26 cellular contexts compared by ENCODE assay signal in the genomic region with DNA sequence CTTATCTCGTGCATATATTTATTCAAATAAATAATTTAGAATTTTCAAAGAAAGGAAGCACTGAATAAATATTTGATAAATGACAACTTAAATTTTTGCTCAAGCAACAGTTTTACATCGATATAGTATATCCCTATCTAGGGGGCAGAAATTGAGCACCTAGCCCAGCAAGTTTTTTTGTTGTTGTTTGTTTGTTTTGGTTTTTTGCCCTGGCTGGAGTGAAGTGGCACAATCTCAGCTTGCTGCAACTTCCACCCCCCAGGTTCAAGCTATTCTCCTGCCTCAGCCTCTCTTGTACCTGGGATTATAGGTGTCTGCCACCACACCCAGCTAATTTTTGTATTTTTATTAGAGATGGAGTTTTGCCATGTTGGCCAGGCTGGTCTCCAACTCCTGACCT. TPM values are rescaled to one million over a fixed set of nuclear protein-coding genes. Genes with fewer than 3 reads are reported as not detected.
DNase-seq lines count a peak whose midpoint lies in the region; ATAC-seq, FAIRE-seq and TF ChIP-seq lines count a peak whose summit lies in the region.
"Had no signal": no experiment of that assay in that cellular context is flagged by ENCODE, and none has a peak within 500 bp of the region (broad histone marks: within the 10 kb centered on the region; RNA-seq: fewer than 3 reads in every experiment).

No MANE protein-coding gene starts in this region.

- intact Hi-C loops in K562 (cut with micrococcal nuclease), result no loop called here
- intact Hi-C loops in CD4-positive, alpha-beta T cell (cut with DNase I, micrococcal nuclease), result loop anchor here in 1 of 2 experiments (10.0 kb wide), 1 partner anchor 535 kb away; a partner anchor contains a TSS

- H3K9me3 ChIP-seq in BLaER1 treated with 17β-estradiol and CSF1 and Interleukin-3, amounts not matched to agents 10 nM and 100 nM (replicated peaks in 1 of 11), result no peaks in the 10 kb centered on the region
- H3K9me3 ChIP-seq in K562 (replicated peaks; ENCODE audit: control insufficient read depth, insufficient read depth, low read depth, low read length), result no peaks in the 10 kb centered on the region
- no peaks in the 10 kb centered on the region for H3K9me3 ChIP-seq in CD4-positive, alpha-beta T cell (ENCODE audit: control insufficient read depth, low read length)
- H3K9me3 ChIP-seq: Caco-2 had no signal

- DNase-seq in LNCaP clone FGC (ENCODE audit: low read depth), result peak; percentile 30
- DNase-seq in K562 (ENCODE audit: extremely low read depth in 1 of 4, low spot score in 3 of 4), result no peak
- DNase-seq in dermis blood vessel endothelial cell, result no peak
- no peak for DNase-seq in SW480 (ENCODE audit: low spot score)
- no peak for DNase-seq in SKM-1 (lab: John Stamatoyannopoulos, UW; ENCODE audit: unreplicated experiment)
- no peak for DNase-seq in CD4-positive, alpha-beta T cell
- DNase-seq: Caco-2; CD8-positive, alpha-beta T cell; EL; GDM1; NCI-H1105; NCI-H1436 treated with DMSO at 0.1 percent for 48 hours; NCI-H1930; NCI-H2107; NCI-H446; NCI-H526 treated with DMSO at 0.1 percent for 48 hours; RPMI8226; SHP77 had no signal

- no TSS peak for BruUV-seq in K562 (replicated peaks; lab: Mats Ljungman, UMichigan)

- H2AFZ ChIP-seq in K562 (ENCODE audit: low read depth, low read length), result no peak overlapping the region

- TF ChIP-seq CTCF in LNCaP clone FGC (IDR thresholded peaks at IDR 0.05; ENCODE audit: control insufficient read depth, extremely low read depth, insufficient read depth) (no peak), K562 (IDR thresholded peaks at IDR 0.05 in 2 of 3, conservative IDR thresholded peaks at IDR 0.05 in 1 of 3; ENCODE audit: insufficient read depth in 2 of 3, low read depth in 1 of 3, low read length in 3 of 3) (no peak)
- TF ChIP-seq CTCF in CD4-positive, alpha-beta T cell (IDR thresholded peaks at IDR 0.05), result no peak

- peaks cover 63% of the 10 kb centered on the region for H3K36me3 Mint-ChIP-seq in CD4-positive, alpha-beta T cell (ENCODE audit: low read depth)

- TF ChIP-seq POLR2A in K562 (conservative IDR thresholded peaks at IDR 0.05), result no peak; the same call in 1 of the 2 replicates

- no peak overlapping the region for H3K4me3 Mint-ChIP-seq in CD4-positive, alpha-beta T cell
- H3K4me3 Mint-ChIP-seq: CD8-positive, alpha-beta T cell; T-helper 1 cell treated with Interleukin-12 subunit alpha and Interleukin-12 subunit beta and Interleukin-4 antibody, amounts not matched to agents 30 μg/mL and 1 μg/mL, for 36 hours had no signal

- peaks cover 53 to 77% (median 60%) of the 10 kb centered on the region in 10 experiments for H3K4me1 ChIP-seq in BLaER1 treated with 17β-estradiol and CSF1 and Interleukin-3, amounts not matched to agents 10 nM and 100 nM
- peaks cover 4% of the 10 kb centered on the region in 2 experiments; a peak in 3 of 5 replicates for H3K4me1 ChIP-seq in K562 (replicated peaks in 1 of 2; ENCODE audit: control insufficient read depth in 2 of 2, insufficient read depth in 2 of 2, low read length in 2 of 2)

- CTCF ChIA-PET in K562 (lab: Yijun Ruan, JAX; ENCODE audit: low intra/inter-chr PET ratio), result interaction anchor here (0.7 kb wide), 1 partner anchor 47 kb away, joined by 3 read pairs; no protein-coding TSS in a partner anchor
- CTCF ChIA-PET in CD4-positive, alpha-beta T cell (lab: Charles Lee), result no interaction called here

- H3K4me2 ChIP-seq in BLaER1 treated with 17β-estradiol and CSF1 and Interleukin-3, amounts not matched to agents 10 nM and 100 nM, result peak overlapping the region in 6 of 11 experiments; percentile 10 to 77 (median 58); a peak in 7 of 22 replicates
- H3K4me2 ChIP-seq in K562 (ENCODE audit: insufficient read depth, low read length), result no peak overlapping the region

- H3K9me3 Mint-ChIP-seq in CD4-positive, alpha-beta T cell, result no peaks in the 10 kb centered on the region
- H3K9me3 Mint-ChIP-seq: CD8-positive, alpha-beta T cell; IgD-negative memory B cell had no signal

- peaks cover 67 to 96% (median 88%) of the 10 kb centered on the region in 11 experiments for H3K36me3 ChIP-seq in BLaER1 treated with 17β-estradiol and CSF1 and Interleukin-3, amounts not matched to agents 10 nM and 100 nM
- H3K36me3 ChIP-seq in K562 (ENCODE audit: control insufficient read depth, insufficient read depth, low read length), result peaks cover 77% of the 10 kb centered on the region

- no peaks in the 10 kb centered on the region for H3K27me3 Mint-ChIP-seq in CD4-positive, alpha-beta T cell
- H3K27me3 Mint-ChIP-seq: IgD-negative memory B cell had no signal

- ATAC-seq in K562, result no peak
- ATAC-seq in CD4-positive, alpha-beta T cell (ENCODE audit: poor library complexity), result no peak
- ATAC-seq: CD8-positive, alpha-beta T cell; HCT116 had no signal

- TF ChIP-seq EP300 in K562 (IDR thresholded peaks at IDR 0.05; ENCODE audit: low read length), result no peak

- no peaks in the 10 kb centered on the region for H3K9me1 ChIP-seq in K562 (ENCODE audit: control insufficient read depth, insufficient read depth, low read length)

- H3K4me1 Mint-ChIP-seq in CD4-positive, alpha-beta T cell (ENCODE audit: low read depth), result peaks cover 42% of the 10 kb centered on the region

- peaks cover 19 to 61% (median 44%) of the 10 kb centered on the region in 11 experiments; a peak in 17 of 22 replicates for H4K20me1 ChIP-seq in BLaER1 treated with 17β-estradiol and CSF1 and Interleukin-3, amounts not matched to agents 10 nM and 100 nM
- H4K20me1 ChIP-seq in K562 (replicated peaks; ENCODE audit: control insufficient read depth, insufficient read depth, low read length), result peaks cover 4% of the 10 kb centered on the region; the same call in 1 of the 2 replicates

- no peak for FAIRE-seq in K562 (lab: Jason Lieb, UNC)
- FAIRE-seq: GM12891 had no signal

- H3K27me3 ChIP-seq in BLaER1 treated with 17β-estradiol and CSF1 and Interleukin-3, amounts not matched to agents 10 nM and 100 nM, result no peaks in the 10 kb centered on the region
- no peaks in the 10 kb centered on the region for H3K27me3 ChIP-seq in K562 (ENCODE audit: control insufficient read depth in 2 of 2, insufficient read depth in 2 of 2, low read length in 2 of 2)
- H3K27me3 ChIP-seq in CD4-positive, alpha-beta T cell (ENCODE audit: control insufficient read depth, insufficient read depth, low read length), result no peaks in the 10 kb centered on the region

- in situ Hi-C loops in K562 (cut with MboI), result no loop called here

- no peak overlapping the region; a peak in 1 of 22 replicates for H3K27ac ChIP-seq in BLaER1 treated with 17β-estradiol and CSF1 and Interleukin-3, amounts not matched to agents 10 nM and 100 nM
- H3K27ac ChIP-seq in K562 (ENCODE audit: extremely low read depth, low read depth, low read length), result no peak overlapping the region
- no peak overlapping the region for H3K27ac ChIP-seq in CD4-positive, alpha-beta T cell (ENCODE audit: low read depth, low read length)

- TF ChIP-seq RAD21 in K562 (CRISPR knock-in tag; conservative IDR thresholded peaks at IDR 0.05 in 1 of 2, IDR thresholded peaks at IDR 0.05 in 1 of 2), result no peak

- no peak overlapping the region; a peak in 1 of 22 replicates for H3K9ac ChIP-seq in BLaER1 treated with 17β-estradiol and CSF1 and Interleukin-3, amounts not matched to agents 10 nM and 100 nM
- H3K9ac ChIP-seq in K562 (ENCODE audit: insufficient read depth in 1 of 2, low read depth in 2 of 2, low read length in 2 of 2), result no peak overlapping the region

- WGBS in K562 (ENCODE audit: insufficient coverage, low coverage, missing lambda C conversion rate), result 100% methylated on average over 2 of the region's 2 CpGs

- no peak overlapping the region for H3K4me3 ChIP-seq in BLaER1 treated with 17β-estradiol and CSF1 and Interleukin-3, amounts not matched to agents 10 nM and 100 nM
- no peak overlapping the region for H3K4me3 ChIP-seq in LNCaP clone FGC (ENCODE audit: low read depth, low read length)
- H3K4me3 ChIP-seq in K562, result no peak overlapping the region

- peaks cover 38% of the 10 kb centered on the region for H3K79me2 ChIP-seq in K562 (ENCODE audit: control insufficient read depth, insufficient read depth, low read length)

- POLR2A ChIA-PET in K562 (lab: Yijun Ruan, JAX), result interaction anchor here (0.6 to 1.6 kb wide), 3 partner anchors 10 to 240 kb away, joined by 3 to 6 read pairs (median 4); a partner anchor contains a TSS
- POLR2A ChIA-PET in CD4-positive, alpha-beta T cell (lab: Charles Lee), result interaction anchor here (0.7 kb wide), 1 partner anchor 102 kb away, joined by 3 read pairs; no protein-coding TSS in a partner anchor

- H3K27ac Mint-ChIP-seq in CD4-positive, alpha-beta T cell, result no peak overlapping the region
- H3K27ac Mint-ChIP-seq: CD8-positive, alpha-beta T cell had no signal

RNA-seq across cellular contexts. Expression of a gene that starts 42.4 kb away (rescaled TPM):
- 6.9 and 9.3 TPM in 2 replicates for total RNA-seq in K562 (2011; cell fraction: chromatin; rRNA removed; ENCODE audit: low replicate concordance)
- 11.2 and 12.8 TPM in 2 replicates for total RNA-seq in K562 (2011; cell fraction: nucleolus; rRNA removed)
- 13.7 and 14.2 TPM in 2 replicates for total RNA-seq in K562 (2011; cell fraction: nucleoplasm; rRNA removed)
- total RNA-seq in K562 (2014; rRNA removed) (31.7 and 48.1 TPM in 2 replicates), K562 (2014; rRNA removed; fragmentation: Illumina TruSeq; extraction: Trizol) (35.3 and 42.0 TPM in 2 replicates), K562 (2015; rRNA removed; fragmentation: Illumina TruSeq; extraction: Trizol) (34.9 and 35.6 TPM in 2 replicates), K562 (2021) (35.7 and 36.1 TPM in 2 replicates), dermis blood vessel endothelial cell (3.6 and 14.1 TPM in 2 replicates)
- polyA plus RNA-seq in K562 (2011; rRNA removed) (38.0 and 54.8 TPM in 2 replicates), K562 (2014; fragmentation: Illumina TruSeq; extraction: Trizol) (21.6 and 27.3 TPM in 2 replicates), K562 (2014; fragmentation: Nextera tagmentation; extraction: Ambion mirVana) (10 to 100 TPM in 1 of 2 experiments, 1 to 10 TPM in 1; 8.3 to 14.5 TPM), K562 (2014; rRNA removed) (40.2 and 47.9 TPM in 2 replicates)
- 33.6 and 52.6 TPM in 2 replicates for polyA plus RNA-seq in K562 (2011; cell fraction: cytosol; rRNA removed)
- polyA plus RNA-seq in K562 (2011; cell fraction: nucleus; rRNA removed), result 12.2 and 20.1 TPM in 2 replicates
- 32.0 and 32.4 TPM in 2 replicates for polyA plus RNA-seq in K562 (2012)
- 16.4 and 18.1 TPM in 2 replicates for polyA minus RNA-seq in K562 (2011; rRNA and poly(A)+ RNA removed)
- 15.2 and 17.6 TPM in 2 replicates for polyA minus RNA-seq in K562 (2011; cell fraction: cytosol; rRNA and poly(A)+ RNA removed)
- polyA minus RNA-seq in K562 (2011; cell fraction: nucleus; rRNA and poly(A)+ RNA removed), result 8.1 and 10.9 TPM in 2 replicates
- total RNA-seq in CD4-positive, alpha-beta T cell, result under 1 TPM; 0.20 to 0.36 TPM
- total RNA-seq: CD8-positive, alpha-beta T cell had no signal

RNA-seq across cellular contexts. Expression of a gene that starts 42.7 kb away (rescaled TPM):
- 234 and 251 TPM in 2 replicates for total RNA-seq in K562 (2011; cell fraction: chromatin; rRNA removed; ENCODE audit: low replicate concordance)
- total RNA-seq in K562 (2011; cell fraction: nucleolus; rRNA removed), result 126 and 136 TPM in 2 replicates
- 128 and 146 TPM in 2 replicates for total RNA-seq in K562 (2011; cell fraction: nucleoplasm; rRNA removed)
- total RNA-seq in K562 (2014; rRNA removed) (118 and 119 TPM in 2 replicates), K562 (2014; rRNA removed; fragmentation: Illumina TruSeq; extraction: Trizol) (254 and 285 TPM in 2 replicates), K562 (2015; rRNA removed; fragmentation: Illumina TruSeq; extraction: Trizol) (254 TPM in 2 replicates), K562 (2021) (143 and 152 TPM in 2 replicates), dermis blood vessel endothelial cell (39.0 and 113 TPM in 2 replicates)
- polyA plus RNA-seq in K562 (2011; rRNA removed) (224 and 266 TPM in 2 replicates), K562 (2014; fragmentation: Illumina TruSeq; extraction: Trizol) (203 and 242 TPM in 2 replicates), K562 (2014; fragmentation: Nextera tagmentation; extraction: Ambion mirVana) (100 to 1,000 TPM; 194 to 227 TPM), K562 (2014; rRNA removed) (157 and 170 TPM in 2 replicates)
- polyA plus RNA-seq in K562 (2011; cell fraction: cytosol; rRNA removed), result 159 and 162 TPM in 2 replicates
- 224 and 229 TPM in 2 replicates for polyA plus RNA-seq in K562 (2011; cell fraction: nucleus; rRNA removed)
- polyA plus RNA-seq in K562 (2012), result 135 and 139 TPM in 2 replicates
- polyA minus RNA-seq in K562 (2011; rRNA and poly(A)+ RNA removed), result 197 and 206 TPM in 2 replicates
- polyA minus RNA-seq in K562 (2011; cell fraction: cytosol; rRNA and poly(A)+ RNA removed), result 48.8 and 91.3 TPM in 2 replicates
- 117 and 184 TPM in 2 replicates for polyA minus RNA-seq in K562 (2011; cell fraction: nucleus; rRNA and poly(A)+ RNA removed)
- 1 to 10 TPM; 2.2 to 2.3 TPM for total RNA-seq in CD4-positive, alpha-beta T cell

RNA-seq across cellular contexts. Expression of a gene that starts 58.9 kb away (rescaled TPM):
- total RNA-seq in K562 (2011; cell fraction: chromatin; rRNA removed; ENCODE audit: low replicate concordance), result 21.4 and 25.8 TPM in 2 replicates
- 10.4 and 15.0 TPM in 2 replicates for total RNA-seq in K562 (2011; cell fraction: nucleolus; rRNA removed)
- 25.0 and 30.4 TPM in 2 replicates for total RNA-seq in K562 (2011; cell fraction: nucleoplasm; rRNA removed)
- 61.6 and 77.7 TPM in 2 replicates for total RNA-seq in K562 (2014; rRNA removed)
- total RNA-seq in K562 (2014; rRNA removed; fragmentation: Illumina TruSeq; extraction: Trizol), result 63.6 and 68.7 TPM in 2 replicates
- 67.6 and 69.3 TPM in 2 replicates for total RNA-seq in K562 (2015; rRNA removed; fragmentation: Illumina TruSeq; extraction: Trizol)
- 74.2 and 82.5 TPM in 2 replicates for total RNA-seq in K562 (2021)
- polyA plus RNA-seq in K562 (2011; rRNA removed), result 49.7 and 71.8 TPM in 2 replicates
- 29.5 and 60.9 TPM in 2 replicates for polyA plus RNA-seq in K562 (2011; cell fraction: cytosol; rRNA removed)
- 9.7 and 16.8 TPM in 2 replicates for polyA plus RNA-seq in K562 (2011; cell fraction: nucleus; rRNA removed)
- 56.6 and 61.2 TPM in 2 replicates for polyA plus RNA-seq in K562 (2012)
- polyA plus RNA-seq in K562 (2014; fragmentation: Illumina TruSeq; extraction: Trizol), result 67.0 and 67.4 TPM in 2 replicates
- polyA plus RNA-seq in K562 (2014; fragmentation: Nextera tagmentation; extraction: Ambion mirVana), result 10 to 100 TPM; 75.8 to 83.4 TPM
- 31.7 and 41.3 TPM in 2 replicates for polyA plus RNA-seq in K562 (2014; rRNA removed)
- 75.5 and 113 TPM in 2 replicates for polyA minus RNA-seq in K562 (2011; rRNA and poly(A)+ RNA removed)
- 62.4 and 104 TPM in 2 replicates for polyA minus RNA-seq in K562 (2011; cell fraction: cytosol; rRNA and poly(A)+ RNA removed)
- polyA minus RNA-seq in K562 (2011; cell fraction: nucleus; rRNA and poly(A)+ RNA removed), result 5.1 and 9.6 TPM in 2 replicates
- 73.3 and 92.7 TPM in 2 replicates for total RNA-seq in dermis blood vessel endothelial cell
- 10 to 100 TPM; 20.7 to 25.5 TPM for total RNA-seq in CD4-positive, alpha-beta T cell

RNA-seq across cellular contexts. Expression of a gene that starts 59.4 kb away (rescaled TPM):
- not detected in 2 replicates for total RNA-seq in K562 (2011; cell fraction: chromatin; rRNA removed; ENCODE audit: low replicate concordance)
- total RNA-seq in K562 (2011; cell fraction: nucleolus; rRNA removed), result not detected in 2 replicates
- total RNA-seq in K562 (2011; cell fraction: nucleoplasm; rRNA removed), result not detected in 2 replicates
- total RNA-seq in K562 (2014; rRNA removed), result not detected in 2 replicates
- not detected in 2 replicates for total RNA-seq in K562 (2014; rRNA removed; fragmentation: Illumina TruSeq; extraction: Trizol)
- not detected in 2 replicates for total RNA-seq in K562 (2015; rRNA removed; fragmentation: Illumina TruSeq; extraction: Trizol)
- total RNA-seq in K562 (2021), result not detected in 2 replicates
- 0.03 TPM in 1 of 2 replicates, not detected in the other for polyA plus RNA-seq in K562 (2011; rRNA removed)
- polyA plus RNA-seq in K562 (2011; cell fraction: cytosol; rRNA removed), result not detected in 2 replicates
- not detected in 2 replicates for polyA plus RNA-seq in K562 (2011; cell fraction: nucleus; rRNA removed)
- polyA plus RNA-seq in K562 (2012), result not detected in 2 replicates
- not detected in 2 replicates for polyA plus RNA-seq in K562 (2014; fragmentation: Illumina TruSeq; extraction: Trizol)
- polyA plus RNA-seq in K562 (2014; fragmentation: Nextera tagmentation; extraction: Ambion mirVana), result not detected
- not detected in 2 replicates for polyA plus RNA-seq in K562 (2014; rRNA removed)
- polyA minus RNA-seq in K562 (2011; rRNA and poly(A)+ RNA removed), result not detected in 2 replicates
- not detected in 2 replicates for polyA minus RNA-seq in K562 (2011; cell fraction: cytosol; rRNA and poly(A)+ RNA removed)
- not detected in 2 replicates for polyA minus RNA-seq in K562 (2011; cell fraction: nucleus; rRNA and poly(A)+ RNA removed)
- not detected in 2 replicates for total RNA-seq in dermis blood vessel endothelial cell
- total RNA-seq in CD4-positive, alpha-beta T cell, result not detected
- total RNA-seq: Caco-2; CD8-positive, alpha-beta T cell; M059J; SK-MEL-5 had no signal
- polyA plus RNA-seq: BJ, IgD-negative memory B cell had no signal

Comparison
In these comparisons a context has a peak if more than half of its experiments do, and no peak if none do; other contexts are left out.
1. RNA of a gene that starts 42.7 kb away (total RNA-seq): 118 to 285 TPM in K562 and 39.0 to 113 TPM in dermis blood vessel endothelial cell; 2.2 to 2.3 TPM in CD4-positive, alpha-beta T cell; every median in the first group is over 10 times any median in the second.